Comparison of ENCODE assay signal across 24 cellular contexts in genomic region chr3:190074817-190075216, GRCh38. TPM values are rescaled to one million over a fixed set of nuclear protein-coding genes. Genes with fewer than 3 reads are reported as not detected.
DNase-seq lines count a peak whose midpoint lies in the region; ATAC-seq and TF ChIP-seq lines count a peak whose summit lies in the region.
"Had no signal": no experiment of that assay in that cellular context is flagged by ENCODE, and none has a peak within 500 bp of the region (broad histone marks: within the 10 kb centered on the region; RNA-seq: fewer than 3 reads in every experiment).

No MANE protein-coding gene starts in this region.

- no peak overlapping the region for H4K8ac ChIP-seq in mesendoderm (ENCODE audit: low read depth, low read length)

- H2BK120ac ChIP-seq in mesendoderm (ENCODE audit: low read depth, low read length) = peak overlapping the region; percentile 65

- no peak overlapping the region for H2AK5ac ChIP-seq in mesendoderm (ENCODE audit: low read length)

- H3K18ac ChIP-seq in mesendoderm (ENCODE audit: low read length) = no peak overlapping the region

- H3K36me3 Mint-ChIP-seq in MCF 10A (ENCODE audit: insufficient read depth, unreplicated experiment) (peaks cover 4% of the 10 kb centered on the region), T-cell (no peaks in the 10 kb centered on the region)

- no peak overlapping the region for H2BK15ac ChIP-seq in mesendoderm (replicated peaks; ENCODE audit: low read depth)

- no peaks in the 10 kb centered on the region for H3K27me3 Mint-ChIP-seq in MCF 10A (ENCODE audit: insufficient read depth, unreplicated experiment)
- peaks cover 13 to 25% of the 10 kb centered on the region in 2 donors for H3K27me3 Mint-ChIP-seq in T-cell

- H3K4me3 ChIP-seq in mammary epithelial cell (replicated peaks in 1 of 3; ENCODE audit: insufficient read depth in 1 of 3, low read depth in 2 of 3, low read length in 3 of 3) (no peak overlapping the region), mesendoderm (ENCODE audit: low read length) (no peak overlapping the region), spleen (no peak overlapping the region), psoas muscle (no peak overlapping the region)
- H3K4me3 ChIP-seq: MG63, SK-N-MC had no signal

- in situ Hi-C loops in mammary epithelial cell (cut with MboI; ENCODE audit: low sequenced_read_pairs in 2 of 2) (no loop called here), ACHN (cut with HindIII; ENCODE audit: low pct_ligation_motif_present, low pct_unique_long_range_greater_than_20kb, low sequenced_read_pairs) (no loop called here)

- H3K36me3 ChIP-seq in mammary epithelial cell (ENCODE audit: insufficient read depth, low read length) = no peaks in the 10 kb centered on the region
- H3K36me3 ChIP-seq in mesendoderm (ENCODE audit: control insufficient read depth, insufficient read depth, low read length) = no peaks in the 10 kb centered on the region
- no peaks in the 10 kb centered on the region for H3K36me3 ChIP-seq in spleen
- H3K36me3 ChIP-seq in psoas muscle (ENCODE audit: insufficient read depth in 1 of 2, low read depth in 1 of 2) = no peaks in the 10 kb centered on the region

- H2AFZ ChIP-seq in mammary epithelial cell (ENCODE audit: low read depth, low read length) = no peak overlapping the region

- no peak overlapping the region for H3K4me3 Mint-ChIP-seq in MCF 10A (ENCODE audit: unreplicated experiment)
- no peak overlapping the region for H3K4me3 Mint-ChIP-seq in T-cell
- H3K4me3 Mint-ChIP-seq: CD8-positive, alpha-beta memory T cell had no signal

- CTCF ChIA-PET in MCF 10A (lab: Yijun Ruan, JAX) = interaction anchor here (0.6 kb wide), 1 partner anchor 62 kb away, joined by 3 read pairs; no protein-coding TSS in a partner anchor
- CTCF ChIA-PET in mammary epithelial cell (lab: Charles Lee; ENCODE audit: low non-redundant PET) = no interaction called here
- CTCF ChIA-PET in RWPE1 (lab: Yijun Ruan, JAX) = no interaction called here
- CTCF ChIA-PET in T-cell (lab: Charles Lee) = interaction anchor here in 1 of 2 donors (0.7 kb wide), 1 partner anchor 74 kb away, joined by 3 read pairs; no protein-coding TSS in a partner anchor

- H3K4me1 Mint-ChIP-seq in MCF 10A (ENCODE audit: insufficient read depth, unreplicated experiment) (peaks cover 28% of the 10 kb centered on the region), T-cell (no peaks in the 10 kb centered on the region)
- H3K4me1 Mint-ChIP-seq: CD8-positive, alpha-beta memory T cell had no signal

- H3K79me2 ChIP-seq in mammary epithelial cell (ENCODE audit: insufficient read depth, low read length) = peaks cover 82% of the 10 kb centered on the region
- H3K79me2 ChIP-seq in mesendoderm (ENCODE audit: control insufficient read depth, insufficient read depth, low read length) = peaks cover 28% of the 10 kb centered on the region

- no peaks in the 10 kb centered on the region for H4K20me1 ChIP-seq in mammary epithelial cell (ENCODE audit: insufficient read depth, low read length)

- no peak overlapping the region for H3K23ac ChIP-seq in mesendoderm (ENCODE audit: low read length)

- H3K9me3 ChIP-seq in mammary epithelial cell (replicated peaks; ENCODE audit: insufficient read depth, low read length) (no peaks in the 10 kb centered on the region), spleen (no peaks in the 10 kb centered on the region), psoas muscle (no peaks in the 10 kb centered on the region)
- H3K9me3 ChIP-seq: MG63 had no signal

- ATAC-seq in T-cell (replicated peaks in 1 of 4) = no peak
- ATAC-seq in psoas muscle = no peak
- ATAC-seq: HCT116, PC-3 had no signal

- H2BK5ac ChIP-seq in mesendoderm (ENCODE audit: low read length) = no peak overlapping the region

- H3K4ac ChIP-seq in mesendoderm (ENCODE audit: low read depth, low read length) = no peak overlapping the region

- 92% methylated on average over 2 of the region's 2 CpGs for WGBS in mammary epithelial cell (ENCODE audit: low coverage, missing lambda C conversion rate)
- no CpG with 5 or more reads among the region's 2 CpGs for WGBS in mesendoderm (ENCODE audit: extremely low coverage, insufficient coverage, low lambda C conversion rate)
- 70 to 94% (median 89%) methylated on average over 2 of the region's 2 CpGs for WGBS in spleen, 5 donors
- WGBS in psoas muscle, 3 donors = 71 to 96% (median 87%) methylated on average over 2 of the region's 2 CpGs

- POLR2A ChIA-PET in MCF 10A (lab: Yijun Ruan, JAX) (no interaction called here), RWPE1 (lab: Yijun Ruan, JAX; ENCODE audit: low non-redundant PET) (no interaction called here), T-cell (lab: Charles Lee) (interaction anchor here in 1 of 2 donors (0.9 kb wide), 1 partner anchor 17 kb away, joined by 5 read pairs; no protein-coding TSS in a partner anchor)

- no peak overlapping the region for H4K5ac ChIP-seq in mesendoderm (ENCODE audit: low read length)

- DNase-seq in MCF 10A (ENCODE audit: unreplicated experiment) (no peak), mammary epithelial cell (no peak), RWPE1 (ENCODE audit: low spot score) (no peak), mesendoderm (no peak), spleen (no peak), T-cell (no peak), ACHN (no peak), psoas muscle (no peak)
- DNase-seq: AML-193; C1 segment of cervical spinal cord; CD8-positive, alpha-beta memory T cell; GDM1; GOT3; Kasumi-1; MG63; NCI-H1417 treated with DMSO at 0.1 percent for 48 hours; NCI-H187; NCI-H446; NCI-H526; PC-3; SHP77 treated with DMSO at 0.1 percent for 48 hours had no signal

- dilution Hi-C loops in mammary epithelial cell (cut with HindIII; ENCODE audit: low sequenced_read_pairs) = no loop called here

- H3K27ac Mint-ChIP-seq in MCF 10A (ENCODE audit: low read depth, unreplicated experiment) = peak overlapping the region; percentile 92
- no peak overlapping the region for H3K27ac Mint-ChIP-seq in T-cell
- H3K27ac Mint-ChIP-seq: CD8-positive, alpha-beta memory T cell had no signal

- intact Hi-C loops in MCF 10A (cut with micrococcal nuclease) = no loop called here
- intact Hi-C loops in mammary epithelial cell (cut with micrococcal nuclease) = loop anchor here (5.0 kb wide), 1 partner anchor 122 kb away; no protein-coding TSS in a partner anchor
- intact Hi-C loops in spleen (cut with DNase I; ENCODE audit: low total_unique reads) = no loop called here
- intact Hi-C loops in psoas muscle (cut with DNase I) = no loop called here

- H3K56ac ChIP-seq in mesendoderm (ENCODE audit: low read length) = no peak overlapping the region

- no peak for TF ChIP-seq POLR2A in spleen (IDR thresholded peaks at IDR 0.05)

- no TSS peak for BruUV-seq in MCF 10A (replicated peaks; lab: Mats Ljungman, UMichigan)
- no TSS peak for BruUV-seq in mammary epithelial cell (replicated peaks; lab: Mats Ljungman, UMichigan)

- H3K4me2 ChIP-seq in mammary epithelial cell (ENCODE audit: insufficient read depth, low read depth, low read length) (no peak overlapping the region), mesendoderm (ENCODE audit: low read length) (no peak overlapping the region)

- H3K4me1 ChIP-seq in mammary epithelial cell (ENCODE audit: insufficient read depth, low read length) (peaks cover 27% of the 10 kb centered on the region), mesendoderm (ENCODE audit: control insufficient read depth, low read depth, low read length) (peaks cover 9% of the 10 kb centered on the region), spleen (peaks cover 0 to 43% (median 9%) of the 10 kb centered on the region in 6 donors), psoas muscle (no peaks in the 10 kb centered on the region)

- H3K9me3 Mint-ChIP-seq in MCF 10A (ENCODE audit: unreplicated experiment) (no peaks in the 10 kb centered on the region), T-cell (no peaks in the 10 kb centered on the region)

- H3K27ac ChIP-seq in mammary epithelial cell (ENCODE audit: insufficient read depth, low read depth, low read length) = no peak overlapping the region
- peak overlapping the region; percentile 44; the same call in 1 of the 2 replicates for H3K27ac ChIP-seq in RWPE1
- no peak overlapping the region for H3K27ac ChIP-seq in mesendoderm (ENCODE audit: low read depth, low read length)
- peak overlapping the region in 5 of 8 donors; percentile 50 to 67 (median 66) for H3K27ac ChIP-seq in spleen
- no peak overlapping the region for H3K27ac ChIP-seq in psoas muscle
- H3K27ac ChIP-seq: 22Rv1, SK-N-MC had no signal

- H3K27me3 ChIP-seq in mammary epithelial cell (ENCODE audit: insufficient read depth, low read length) (no peaks in the 10 kb centered on the region), mesendoderm (ENCODE audit: insufficient read depth, low read length, poor library complexity) (no peaks in the 10 kb centered on the region), spleen (replicated peaks in 1 of 7) (no peaks in the 10 kb centered on the region), psoas muscle (ENCODE audit: insufficient read depth in 3 of 3, low read length in 2 of 3) (no peaks in the 10 kb centered on the region)
- H3K27me3 ChIP-seq: MG63 had no signal

- H3K9ac ChIP-seq in mammary epithelial cell (ENCODE audit: insufficient read depth, low read length) (no peak overlapping the region), mesendoderm (ENCODE audit: low read length) (no peak overlapping the region)

- TF ChIP-seq CTCF in MCF 10A (IDR thresholded peaks at IDR 0.05; ENCODE audit: unreplicated experiment) (no peak), mammary epithelial cell (conservative IDR thresholded peaks at IDR 0.05 in 1 of 2, IDR thresholded peaks at IDR 0.05 in 1 of 2; ENCODE audit: extremely low read depth in 1 of 2, insufficient read depth in 1 of 2, low read depth in 1 of 2, low read length in 2 of 2) (no peak), RWPE1 (conservative IDR thresholded peaks at IDR 0.05; ENCODE audit: low read depth) (no peak), spleen (IDR thresholded peaks at IDR 0.05 in 8 of 11, conservative IDR thresholded peaks at IDR 0.05 in 3 of 11) (no peak), psoas muscle (IDR thresholded peaks at IDR 0.05) (no peak)

- H3K79me1 ChIP-seq in mesendoderm (ENCODE audit: low read length) = peaks cover 12% of the 10 kb centered on the region

RNA-seq across cellular contexts. Expression of gene P3H2, which starts 45.9 kb away (rescaled TPM):
- total RNA-seq in MCF 10A (2022) (19.8 and 60.2 TPM in 2 replicates), mammary epithelial cell (100 to 1,000 TPM in 1 of 2 donors, 10 to 100 TPM in 1; 71.2 to 181 TPM), spleen (100 to 1,000 TPM in 4 of 7 donors, 10 to 100 TPM in 3; 70.3 to 155 (median 102) TPM), T-cell (under 1 TPM in 3 of 5 donors, not detected in 2; 0.16 to 0.50 (median 0.35) TPM), psoas muscle (1 to 10 TPM; 1.2 to 3.4 (median 1.3) TPM)
- polyA plus RNA-seq in mammary epithelial cell (150 TPM), spleen (10 to 100 TPM in 2 of 3 donors, 1 to 10 TPM in 1; 7.7 to 18.6 (median 10.4) TPM), psoas muscle (under 1 TPM; 0.24 to 0.30 (median 0.29) TPM)
- 188 TPM for polyA minus RNA-seq in mammary epithelial cell
- polyA plus RNA-seq in mesendoderm (2013, experiment 1 of 2) = 45.6 TPM
- polyA plus RNA-seq in mesendoderm (2013, experiment 2 of 2) = 41.5 TPM
- total RNA-seq: CD8-positive, alpha-beta memory T cell had no signal
- polyA plus RNA-seq: CD8-positive, alpha-beta memory T cell had no signal

Comparison
In these comparisons a context has a peak if more than half of its experiments do, and no peak if none do; other contexts are left out.
1. H3K27ac ChIP-seq: peak in RWPE1 (single experiment) and spleen (5 of 8); none in mammary epithelial cell (single experiment), mesendoderm (single experiment) and psoas muscle (single experiment).